18 cellular contexts compared by ENCODE assay signal in the genomic region with DNA sequence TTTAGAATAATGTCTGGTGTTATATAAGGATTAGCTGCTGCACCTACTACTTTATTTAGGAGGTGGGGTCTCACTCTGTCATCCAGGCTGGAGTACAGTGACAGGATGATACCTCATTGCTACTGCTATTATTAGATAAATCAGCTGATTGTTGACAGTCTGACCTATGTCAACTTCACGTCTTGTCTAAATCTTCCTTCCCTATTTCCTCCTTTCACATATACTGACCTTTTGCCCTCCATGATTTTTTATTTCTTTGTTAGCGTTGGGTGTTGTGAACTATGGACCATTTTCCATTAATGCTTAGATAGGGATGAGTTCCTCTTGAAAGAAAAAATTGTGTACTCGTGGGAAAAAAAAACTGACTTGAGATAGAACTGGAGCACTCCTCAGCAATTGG.
DNase-seq lines count a peak whose midpoint lies in the region; ATAC-seq and TF ChIP-seq lines count a peak whose summit lies in the region.
"Had no signal": no experiment of that assay in that cellular context is flagged by ENCODE, and none has a peak within 500 bp of the region (broad histone marks: within the 10 kb centered on the region; RNA-seq: fewer than 3 reads in every experiment).

No MANE protein-coding gene starts in this region.

- no peak overlapping the region for H3K4me2 ChIP-seq in hepatocyte

- no peaks in the 10 kb centered on the region for H3K9me2 ChIP-seq in hepatocyte (replicated peaks; ENCODE audit: insufficient read depth)

- WGBS in hepatocyte (ENCODE audit: low lambda C conversion rate, missing lambda C conversion rate): 74% methylated on average over 3 of the region's 3 CpGs
- WGBS in psoas muscle, 3 donors: 62 to 75% (median 65%) methylated on average over 3 of the region's 3 CpGs

- no peaks in the 10 kb centered on the region for H4K20me1 ChIP-seq in hepatocyte (ENCODE audit: insufficient read depth, poor library complexity, severe bottlenecking)

- H3K27ac ChIP-seq in right atrium auricular region (peak overlapping the region; percentile 97 to 99), hepatocyte (peak overlapping the region; percentile 58), psoas muscle (peak overlapping the region; percentile 98)

- H3K4me3 ChIP-seq in right atrium auricular region (no peak overlapping the region), hepatocyte (no peak overlapping the region), psoas muscle (no peak overlapping the region), H7 (ENCODE audit: insufficient read depth, low read depth, low read length) (no peak overlapping the region)

- DNase-seq in right atrium auricular region (ENCODE audit: low spot score): no peak
- DNase-seq in left cardiac atrium: no peak
- DNase-seq in hepatocyte (ENCODE audit: low spot score): no peak
- DNase-seq in psoas muscle: no peak
- no peak for DNase-seq in H7
- no peak for DNase-seq in NCI-H1417 (lab: John Stamatoyannopoulos, UW)
- no peak for DNase-seq in NCI-H2107 treated with DMSO at 0.1 percent for 48 hours (lab: John Stamatoyannopoulos, UW; ENCODE audit: unreplicated experiment)
- no peak for DNase-seq in NCI-H1436 treated with DMSO at 0.1 percent for 48 hours (lab: John Stamatoyannopoulos, UW)
- DNase-seq: activated CD4-positive, alpha-beta T cell treated with anti-CD3 and anti-CD28 coated beads, Interleukin-2, amount 10 ng/mL, durations not matched to agents 7 days and 5 days; anterior cingulate cortex; DMS53; GDM1; H9; heart right ventricle; midbrain; NCI-H526 treated with DMSO at 0.1 percent for 48 hours; nephron progenitor cell; posterior cingulate gyrus had no signal

- intact Hi-C loops in left cardiac atrium (cut with DNase I) (loop anchor here (2.0 to 10.0 kb wide), 2 partner anchors 76 to 200 kb away; a partner anchor contains a TSS), psoas muscle (cut with DNase I) (loop anchor here in 1 of 2 donors (5.0 kb wide), 1 partner anchor 128 kb away; no protein-coding TSS in a partner anchor)

- H3K27me3 ChIP-seq in right atrium auricular region: no peaks in the 10 kb centered on the region
- H3K27me3 ChIP-seq in hepatocyte: no peaks in the 10 kb centered on the region
- H3K27me3 ChIP-seq in psoas muscle (ENCODE audit: insufficient read depth in 3 of 3, low read length in 2 of 3): no peaks in the 10 kb centered on the region
- H3K27me3 ChIP-seq in H7 (ENCODE audit: control insufficient read depth, insufficient read depth, low read length): no peaks in the 10 kb centered on the region

- TF ChIP-seq CTCF in right atrium auricular region (IDR thresholded peaks at IDR 0.05) (no peak), hepatocyte (IDR thresholded peaks at IDR 0.05; ENCODE audit: poor library complexity) (no peak), psoas muscle (IDR thresholded peaks at IDR 0.05) (no peak)

- H3K9me3 ChIP-seq in right atrium auricular region: no peaks in the 10 kb centered on the region
- no peaks in the 10 kb centered on the region for H3K9me3 ChIP-seq in hepatocyte (ENCODE audit: low read depth)
- H3K9me3 ChIP-seq in psoas muscle: no peaks in the 10 kb centered on the region
- H3K9me3 ChIP-seq: heart right ventricle had no signal

- no peak overlapping the region for H2AFZ ChIP-seq in hepatocyte

- H3K4me1 ChIP-seq in right atrium auricular region: peaks cover 0 to 22% of the 10 kb centered on the region in 2 donors
- peaks cover 5% of the 10 kb centered on the region for H3K4me1 ChIP-seq in hepatocyte (ENCODE audit: insufficient read depth)
- H3K4me1 ChIP-seq in psoas muscle: peaks cover 12% of the 10 kb centered on the region

- H3K36me3 ChIP-seq in right atrium auricular region: no peaks in the 10 kb centered on the region
- H3K36me3 ChIP-seq in hepatocyte (replicated peaks; ENCODE audit: insufficient read depth, low read depth): no peaks in the 10 kb centered on the region
- H3K36me3 ChIP-seq in psoas muscle (ENCODE audit: insufficient read depth in 1 of 2, low read depth in 1 of 2): no peaks in the 10 kb centered on the region
- no peaks in the 10 kb centered on the region for H3K36me3 ChIP-seq in H7 (replicated peaks; ENCODE audit: control insufficient read depth, insufficient read depth, low read length)
- H3K36me3 ChIP-seq: heart right ventricle had no signal

- H3K79me2 ChIP-seq in hepatocyte: peaks cover 50% of the 10 kb centered on the region

- ATAC-seq in left cardiac atrium (no peak), psoas muscle (no peak)
